Comparison of ENCODE assay signal across 14 cellular contexts in genomic region chr5:157280927-157281326, GRCh38. TPM values are rescaled to one million over a fixed set of nuclear protein-coding genes. Genes with fewer than 3 reads are reported as not detected.
A peak's percentile ranks its signal among the peaks of the same experiment; 100 is the strongest.
DNase-seq lines count a peak whose midpoint lies in the region; ATAC-seq, FAIRE-seq and TF ChIP-seq lines count a peak whose summit lies in the region.
"Had no signal": no experiment of that assay in that cellular context is flagged by ENCODE, and none has a peak within 500 bp of the region (broad histone marks: within the 10 kb centered on the region; RNA-seq: fewer than 3 reads in every experiment).

No MANE protein-coding gene starts in this region.

- no peak for DNase-seq in activated CD4-positive, alpha-beta T cell treated with anti-CD3 and anti-CD28 coated beads, Interleukin-2, amount 10 ng/mL, durations not matched to agents 7 days and 5 days
- no peak for DNase-seq in activated CD4-positive, alpha-beta T cell treated with anti-CD3 and anti-CD28 coated beads, Interleukin-2, amount 50 U/mL, for 4 hours
- DNase-seq in NB4 (ENCODE audit: low read depth): peak; percentile 19
- DNase-seq in bronchial epithelial cell (ENCODE audit: low read depth): peak; percentile 77
- DNase-seq in osteoblast (ENCODE audit: insufficient read length, low spot score, missing footprints): peak; percentile 87
- no peak for DNase-seq in WTC11 (ENCODE audit: low spot score)
- DNase-seq in RCC 7860 (ENCODE audit: low spot score): no peak
- DNase-seq: aorta, Peyer's patch had no signal

- no peaks in the 10 kb centered on the region for H4K20me1 ChIP-seq in osteoblast (ENCODE audit: insufficient read depth, low read length)

- POLR2A ChIA-PET in activated CD4-positive, alpha-beta T cell treated with anti-CD3 and anti-CD28 coated beads, Interleukin-2, amount 10 ng/mL, durations not matched to agents 7 days and 5 days (lab: Charles Lee): no interaction called here
- POLR2A ChIA-PET in WTC11 (lab: Charles Lee): no interaction called here

- no peak overlapping the region for H3K4me3 ChIP-seq in NB4 (ENCODE audit: low read depth, low read length)
- no peak overlapping the region for H3K4me3 ChIP-seq in bronchial epithelial cell (ENCODE audit: low read depth, low read length)
- H3K4me3 ChIP-seq in osteoblast (ENCODE audit: insufficient read depth, low read length): no peak overlapping the region
- H3K4me3 ChIP-seq: Peyer's patch had no signal

- peaks cover 2% of the 10 kb centered on the region for H3K4me1 ChIP-seq in osteoblast (ENCODE audit: insufficient read depth, low read length)

- H3K36me3 ChIP-seq in bronchial epithelial cell (ENCODE audit: control insufficient read depth, insufficient read depth, low read length): no peaks in the 10 kb centered on the region
- no peaks in the 10 kb centered on the region for H3K36me3 ChIP-seq in osteoblast (ENCODE audit: insufficient read depth, low read length)
- H3K36me3 ChIP-seq: Peyer's patch had no signal

- FAIRE-seq in bronchial epithelial cell (lab: Jason Lieb, UNC) (no peak), RCC 7860 (lab: Jason Lieb, UNC) (no peak)
- FAIRE-seq: H1, keratinocyte had no signal

- H3K27me3 ChIP-seq in bronchial epithelial cell (ENCODE audit: control insufficient read depth, insufficient read depth, low read length): peaks cover 1% of the 10 kb centered on the region
- H3K27me3 ChIP-seq in osteoblast (ENCODE audit: insufficient read depth, low read length): no peaks in the 10 kb centered on the region
- H3K27me3 ChIP-seq: Peyer's patch had no signal

- H3K79me2 ChIP-seq in osteoblast (ENCODE audit: insufficient read depth, low read length): no peaks in the 10 kb centered on the region

- peaks cover 11% of the 10 kb centered on the region for H3K9me3 Mint-ChIP-seq in activated CD4-positive, alpha-beta T cell treated with anti-CD3 and anti-CD28 coated beads, Interleukin-2, amount 10 ng/mL, durations not matched to agents 7 days and 5 days
- no peaks in the 10 kb centered on the region for H3K9me3 Mint-ChIP-seq in WTC11
- H3K9me3 Mint-ChIP-seq: neural crest cell had no signal

- H3K27ac ChIP-seq in osteoblast (ENCODE audit: low read depth, low read length): no peak overlapping the region
- H3K27ac ChIP-seq: KMS-11, Peyer's patch had no signal

- H3K27me3 Mint-ChIP-seq in activated CD4-positive, alpha-beta T cell treated with anti-CD3 and anti-CD28 coated beads, Interleukin-2, amount 10 ng/mL, durations not matched to agents 7 days and 5 days: no peaks in the 10 kb centered on the region
- H3K27me3 Mint-ChIP-seq in WTC11 (ENCODE audit: low read depth): no peaks in the 10 kb centered on the region

- peak overlapping the region; percentile 28 for H3K4me2 ChIP-seq in osteoblast (ENCODE audit: insufficient read depth, low read length)
- H3K4me2 ChIP-seq: KMS-11 had no signal

- H3K4me1 Mint-ChIP-seq in activated CD4-positive, alpha-beta T cell treated with anti-CD3 and anti-CD28 coated beads, Interleukin-2, amount 10 ng/mL, durations not matched to agents 7 days and 5 days: peaks cover 92% of the 10 kb centered on the region
- H3K4me1 Mint-ChIP-seq in WTC11: peaks cover 14% of the 10 kb centered on the region
- H3K4me1 Mint-ChIP-seq: neural crest cell had no signal

- no peak overlapping the region for H3K4me3 Mint-ChIP-seq in activated CD4-positive, alpha-beta T cell treated with anti-CD3 and anti-CD28 coated beads, Interleukin-2, amount 10 ng/mL, durations not matched to agents 7 days and 5 days
- H3K4me3 Mint-ChIP-seq in WTC11: no peak overlapping the region
- H3K4me3 Mint-ChIP-seq: neural crest cell had no signal

- H3K27ac Mint-ChIP-seq in activated CD4-positive, alpha-beta T cell treated with anti-CD3 and anti-CD28 coated beads, Interleukin-2, amount 10 ng/mL, durations not matched to agents 7 days and 5 days: peak overlapping the region; percentile 26
- no peak overlapping the region for H3K27ac Mint-ChIP-seq in WTC11

- H2AFZ ChIP-seq in osteoblast (ENCODE audit: low read length): peak overlapping the region; percentile 58

- ATAC-seq in WTC11: no peak
- no peak for ATAC-seq in HG03520 (IDR thresholded peaks at IDR 0.05; ENCODE audit: unreplicated experiment)

- no peaks in the 10 kb centered on the region for H3K9me3 ChIP-seq in osteoblast (ENCODE audit: low read depth, low read length)
- H3K9me3 ChIP-seq: Peyer's patch had no signal

- no peak for TF ChIP-seq POLR2A in NB4 (IDR thresholded peaks at IDR 0.05; ENCODE audit: extremely low read depth, insufficient read length)

- peaks cover 63% of the 10 kb centered on the region for H3K36me3 Mint-ChIP-seq in activated CD4-positive, alpha-beta T cell treated with anti-CD3 and anti-CD28 coated beads, Interleukin-2, amount 10 ng/mL, durations not matched to agents 7 days and 5 days (ENCODE audit: low read depth)
- peaks cover 4% of the 10 kb centered on the region; the same call in 1 of the 2 replicates for H3K36me3 Mint-ChIP-seq in WTC11

- CTCF ChIA-PET in activated CD4-positive, alpha-beta T cell treated with anti-CD3 and anti-CD28 coated beads, Interleukin-2, amount 10 ng/mL, durations not matched to agents 7 days and 5 days (lab: Charles Lee): interaction anchor here (0.6 kb wide), 1 partner anchor 28 kb away, joined by 3 read pairs; no protein-coding TSS in a partner anchor
- CTCF ChIA-PET in WTC11 (lab: Charles Lee): interaction anchor here (1.7 kb wide), 1 partner anchor 23 kb away, joined by 4 read pairs; no protein-coding TSS in a partner anchor

- TF ChIP-seq CTCF in NB4 (IDR thresholded peaks at IDR 0.05; ENCODE audit: low read depth, low read length) (no peak), bronchial epithelial cell (IDR thresholded peaks at IDR 0.05; ENCODE audit: insufficient read depth, low read length, severe bottlenecking) (no peak), osteoblast (IDR thresholded peaks at IDR 0.05; ENCODE audit: extremely low read depth, low read depth, low read length) (no peak), WTC11 (IDR thresholded peaks at IDR 0.05) (no peak)

TF ChIP-seq in WTC11, 78 proteins besides CTCF, POLR2A, EP300 and RAD21:
- TF ChIP-seq SMAD3 (CRISPR knock-in tag; IDR thresholded peaks at IDR 0.05; ENCODE audit: borderline replicate concordance) (no peak), TCF7 (CRISPR knock-in tag; IDR thresholded peaks at IDR 0.05; ENCODE audit: low read depth) (no peak)

RNA-seq across cellular contexts. Expression of gene CYFIP2, which starts 15.0 kb away (rescaled TPM):
- 100 to 1,000 TPM; 452 to 606 TPM for total RNA-seq in activated CD4-positive, alpha-beta T cell treated with anti-CD3 and anti-CD28 coated beads, Interleukin-2, amount 10 ng/mL, durations not matched to agents 7 days and 5 days
- 3.9 and 8.2 TPM in 2 replicates for total RNA-seq in bronchial epithelial cell
- 4.7 and 6.5 TPM in 2 replicates for total RNA-seq in osteoblast
- total RNA-seq in WTC11 (2021): 95.3 to 102 TPM (median 101 TPM) in 3 replicates

Comparison
In these comparisons a context has a peak if more than half of its experiments do, and no peak if none do; other contexts are left out.
1. DNase-seq: peak in NB4 (single experiment), bronchial epithelial cell (single experiment) and osteoblast (single experiment); none in activated CD4-positive, alpha-beta T cell treated with anti-CD3 and anti-CD28 coated beads, Interleukin-2, amount 10 ng/mL, durations not matched to agents 7 days and 5 days (single experiment), activated CD4-positive, alpha-beta T cell treated with anti-CD3 and anti-CD28 coated beads, Interleukin-2, amount 50 U/mL, for 4 hours (0 of 2), WTC11 (single experiment) and RCC 7860 (single experiment).
2. RNA of gene CYFIP2, which starts 15.0 kb away (total RNA-seq): 452 to 606 TPM in activated CD4-positive, alpha-beta T cell treated with anti-CD3 and anti-CD28 coated beads, Interleukin-2, amount 10 ng/mL, durations not matched to agents 7 days and 5 days and 95.3 to 102 TPM in WTC11; 4.7 to 6.5 TPM in osteoblast and 3.9 to 8.2 TPM in bronchial epithelial cell; every median in the first group is over 10 times any median in the second.